In the genomic region with DNA sequence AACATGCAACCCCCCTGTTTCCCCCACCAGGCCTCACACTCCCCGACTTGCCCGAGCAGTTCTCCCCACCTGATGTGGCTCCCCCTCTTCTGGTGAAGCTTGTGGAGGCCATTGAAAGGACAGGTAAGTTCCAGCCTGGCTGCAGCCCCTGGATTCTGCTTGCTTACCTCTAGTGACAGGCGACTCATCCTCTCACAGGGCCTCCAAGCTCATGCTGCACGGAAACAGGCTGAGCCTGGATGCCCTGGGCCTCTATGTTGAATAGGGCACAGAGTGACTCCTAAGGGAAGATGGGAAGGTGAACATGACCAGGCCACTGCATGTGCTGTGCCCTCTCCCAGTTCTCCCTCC, we compare ENCODE assay signal across 8 cellular contexts. TPM values are rescaled to one million over a fixed set of nuclear protein-coding genes. Genes with fewer than 3 reads are reported as not detected.
DNase-seq lines count a peak whose midpoint lies in the region; ATAC-seq and TF ChIP-seq lines count a peak whose summit lies in the region.

No MANE protein-coding gene starts in this region.

- peak overlapping the region; percentile 84 for H3K27ac Mint-ChIP-seq in activated T-helper 1 cell treated with anti-CD3 and anti-CD28 coated beads, Interleukin-12 subunit alpha, Interleukin-12 subunit beta, Interleukin-2, Interleukin-4 antibody, amounts not matched to agents 30 ng/mL and 10 ng/mL and 1 ng/mL, durations not matched to agents 14 hours and 24 hours and 36 hours
- no peak overlapping the region for H3K27ac Mint-ChIP-seq in memory B cell

- no peak for TF ChIP-seq CTCF in heart right ventricle (IDR thresholded peaks at IDR 0.05)
- no peak for TF ChIP-seq CTCF in uterus (IDR thresholded peaks at IDR 0.05)

- peaks cover 0 to 47% (median 8%) of the 10 kb centered on the region in 9 donors for H3K36me3 ChIP-seq in heart right ventricle
- no peaks in the 10 kb centered on the region for H3K36me3 ChIP-seq in uterus

- H3K27me3 ChIP-seq in heart right ventricle (no peaks in the 10 kb centered on the region), uterus (no peaks in the 10 kb centered on the region)

- no peak for TF ChIP-seq POLR2A in uterus (IDR thresholded peaks at IDR 0.05)

- WGBS in heart right ventricle, 2 donors, result 84 to 86% methylated on average over 4 of the region's 4 CpGs

- no peaks in the 10 kb centered on the region for H3K9me3 Mint-ChIP-seq in activated T-helper 1 cell treated with anti-CD3 and anti-CD28 coated beads, Interleukin-12 subunit alpha, Interleukin-12 subunit beta, Interleukin-2, Interleukin-4 antibody, amounts not matched to agents 30 ng/mL and 10 ng/mL and 1 ng/mL, durations not matched to agents 14 hours and 24 hours and 36 hours
- H3K9me3 Mint-ChIP-seq in memory B cell, result no peaks in the 10 kb centered on the region

- peak overlapping the region; percentile 57 to 89 (median 83) for H3K27ac ChIP-seq in heart right ventricle
- H3K27ac ChIP-seq in uterus, result peak overlapping the region; percentile 82 to 89

- H3K4me1 ChIP-seq in heart right ventricle (peaks cover 21 to 48% (median 39%) of the 10 kb centered on the region in 9 donors), uterus (peaks cover 0 to 33% of the 10 kb centered on the region in 2 donors)

- intact Hi-C loops in heart right ventricle (cut with DNase I), result loop anchor here in 3 of 10 donors (5.0 to 10.0 kb wide), 3 partner anchors 43 to 48 kb away; no protein-coding TSS in a partner anchor
- intact Hi-C loops in left cardiac atrium (cut with DNase I), result loop anchor here in 1 of 2 donors (10.0 kb wide), 1 partner anchor 46 kb away; no protein-coding TSS in a partner anchor
- intact Hi-C loops in activated T-helper 1 cell treated with anti-CD3 and anti-CD28 coated beads, Interleukin-12 subunit alpha, Interleukin-12 subunit beta, Interleukin-2, Interleukin-4 antibody, amounts not matched to agents 30 ng/mL and 10 ng/mL and 1 ng/mL, durations not matched to agents 14 hours and 24 hours and 36 hours (cut with micrococcal nuclease), result loop anchor here (5.0 kb wide), 1 partner anchor 92 kb away; no protein-coding TSS in a partner anchor
- intact Hi-C loops in uterus (cut with DNase I; ENCODE audit: low total_unique reads), result loop anchor here (5.0 kb wide), 1 partner anchor 43 kb away; no protein-coding TSS in a partner anchor

- peak overlapping the region in 5 of 10 donors; percentile 32 to 58 (median 47) for H3K4me3 ChIP-seq in heart right ventricle
- H3K4me3 ChIP-seq in uterus, result peak overlapping the region in 1 of 2 donors; percentile 13

- H3K27me3 Mint-ChIP-seq in activated T-helper 1 cell treated with anti-CD3 and anti-CD28 coated beads, Interleukin-12 subunit alpha, Interleukin-12 subunit beta, Interleukin-2, Interleukin-4 antibody, amounts not matched to agents 30 ng/mL and 10 ng/mL and 1 ng/mL, durations not matched to agents 14 hours and 24 hours and 36 hours (ENCODE audit: insufficient read depth), result no peaks in the 10 kb centered on the region
- H3K27me3 Mint-ChIP-seq in memory B cell, result no peaks in the 10 kb centered on the region

- H3K4me3 Mint-ChIP-seq in activated T-helper 1 cell treated with anti-CD3 and anti-CD28 coated beads, Interleukin-12 subunit alpha, Interleukin-12 subunit beta, Interleukin-2, Interleukin-4 antibody, amounts not matched to agents 30 ng/mL and 10 ng/mL and 1 ng/mL, durations not matched to agents 14 hours and 24 hours and 36 hours, result peak overlapping the region; percentile 72
- H3K4me3 Mint-ChIP-seq in memory B cell, result peak overlapping the region; percentile 74

- peaks cover 8% of the 10 kb centered on the region for H3K36me3 Mint-ChIP-seq in activated T-helper 1 cell treated with anti-CD3 and anti-CD28 coated beads, Interleukin-12 subunit alpha, Interleukin-12 subunit beta, Interleukin-2, Interleukin-4 antibody, amounts not matched to agents 30 ng/mL and 10 ng/mL and 1 ng/mL, durations not matched to agents 14 hours and 24 hours and 36 hours (ENCODE audit: low read depth)
- peaks cover 2% of the 10 kb centered on the region for H3K36me3 Mint-ChIP-seq in memory B cell

- DNase-seq in heart right ventricle, result no peak
- no peak for DNase-seq in left cardiac atrium
- DNase-seq in activated T-helper 1 cell treated with anti-CD3 and anti-CD28 coated beads, Interleukin-12 subunit alpha, Interleukin-12 subunit beta, Interleukin-2, Interleukin-4 antibody, amounts not matched to agents 30 ng/mL and 10 ng/mL and 1 ng/mL, durations not matched to agents 14 hours and 24 hours and 36 hours (ENCODE audit: low spot score), result no peak
- no peak for DNase-seq in memory B cell (ENCODE audit: low spot score in 2 of 2)
- DNase-seq in uterus, result no peak
- no peak for DNase-seq in NCI-H524 treated with DMSO at 0.1 percent for 48 hours (lab: John Stamatoyannopoulos, UW)
- DNase-seq in NCI-H1105 treated with DMSO at 0.1 percent for 48 hours (lab: John Stamatoyannopoulos, UW), result no peak
- DNase-seq in stimulated activated CD4-positive, alpha-beta T cell treated with anti-CD3 and anti-CD28 coated beads, Interleukin-1b, Interleukin-23, amount 100 ng/mL, for 48 hours, result no peak

- H3K4me1 Mint-ChIP-seq in activated T-helper 1 cell treated with anti-CD3 and anti-CD28 coated beads, Interleukin-12 subunit alpha, Interleukin-12 subunit beta, Interleukin-2, Interleukin-4 antibody, amounts not matched to agents 30 ng/mL and 10 ng/mL and 1 ng/mL, durations not matched to agents 14 hours and 24 hours and 36 hours (ENCODE audit: low read depth), result peaks cover 5% of the 10 kb centered on the region
- peaks cover 11% of the 10 kb centered on the region for H3K4me1 Mint-ChIP-seq in memory B cell

- ATAC-seq in heart right ventricle (peak in 3 of 8 donors; percentile 25 to 30 (median 28)), left cardiac atrium (no peak), memory B cell (ENCODE audit: low read depth) (no peak)

- H3K9me3 ChIP-seq in heart right ventricle (no peaks in the 10 kb centered on the region), uterus (no peaks in the 10 kb centered on the region)

RNA-seq across cellular contexts. Expression of gene PIK3R2, which starts 7.5 kb away (rescaled TPM):
- total RNA-seq in heart right ventricle (10 to 100 TPM; 15.7 to 29.1 (median 22.3) TPM), left cardiac atrium (10 to 100 TPM; 22.1 to 24.5 TPM), uterus (10 to 100 TPM; 17.2 to 39.4 (median 29.7) TPM)
- polyA plus RNA-seq in heart right ventricle, result 1 to 10 TPM; 2.3 to 6.7 TPM
- 14.7 and 15.6 TPM in 2 replicates for total RNA-seq in activated T-helper 1 cell treated with anti-CD3 and anti-CD28 coated beads, Interleukin-12 subunit alpha, Interleukin-12 subunit beta, Interleukin-2, Interleukin-4 antibody, amounts not matched to agents 30 ng/mL and 10 ng/mL and 1 ng/mL, durations not matched to agents 14 hours and 24 hours and 36 hours

RNA-seq across cellular contexts. Expression of gene IFI30, which starts 13.2 kb away (rescaled TPM):
- total RNA-seq in heart right ventricle (100 to 1,000 TPM in 1 of 10 donors, 10 to 100 TPM in 7, 1 to 10 TPM in 2; 6.5 to 241 (median 11.9) TPM), left cardiac atrium (10 to 100 TPM; 43.7 to 68.9 TPM), uterus (10 to 100 TPM in 2 of 4 donors, 1 to 10 TPM in 2; 4.1 to 17.4 (median 11.4) TPM)
- 10 to 100 TPM in 1 of 2 donors, 1 to 10 TPM in 1; 9.7 to 31.2 TPM for polyA plus RNA-seq in heart right ventricle
- 45.3 and 49.9 TPM in 2 replicates for total RNA-seq in activated T-helper 1 cell treated with anti-CD3 and anti-CD28 coated beads, Interleukin-12 subunit alpha, Interleukin-12 subunit beta, Interleukin-2, Interleukin-4 antibody, amounts not matched to agents 30 ng/mL and 10 ng/mL and 1 ng/mL, durations not matched to agents 14 hours and 24 hours and 36 hours

RNA-seq across cellular contexts. Expression of gene MPV17L2, which starts 32.6 kb away (rescaled TPM):
- 10 to 100 TPM; 10.6 to 16.5 (median 14.5) TPM for total RNA-seq in heart right ventricle
- 10 to 100 TPM; 23.0 to 61.9 TPM for polyA plus RNA-seq in heart right ventricle
- 10 to 100 TPM in 1 of 2 donors, 1 to 10 TPM in 1; 8.7 to 13.4 TPM for total RNA-seq in left cardiac atrium
- total RNA-seq in activated T-helper 1 cell treated with anti-CD3 and anti-CD28 coated beads, Interleukin-12 subunit alpha, Interleukin-12 subunit beta, Interleukin-2, Interleukin-4 antibody, amounts not matched to agents 30 ng/mL and 10 ng/mL and 1 ng/mL, durations not matched to agents 14 hours and 24 hours and 36 hours, result 19.2 and 23.3 TPM in 2 replicates
- 10 to 100 TPM in 3 of 4 donors, 1 to 10 TPM in 1; 5.2 to 19.7 (median 11.1) TPM for total RNA-seq in uterus

RNA-seq across cellular contexts. Expression of gene RAB3A, which starts 43.4 kb away (rescaled TPM):
- total RNA-seq in heart right ventricle, result 10 to 100 TPM; 24.1 to 36.3 (median 31.4) TPM
- polyA plus RNA-seq in heart right ventricle, result 10 to 100 TPM in 1 of 2 donors, 1 to 10 TPM in 1; 7.8 to 16.7 TPM
- total RNA-seq in left cardiac atrium, result 10 to 100 TPM; 23.8 to 29.2 TPM
- 7.2 and 11.0 TPM in 2 replicates for total RNA-seq in activated T-helper 1 cell treated with anti-CD3 and anti-CD28 coated beads, Interleukin-12 subunit alpha, Interleukin-12 subunit beta, Interleukin-2, Interleukin-4 antibody, amounts not matched to agents 30 ng/mL and 10 ng/mL and 1 ng/mL, durations not matched to agents 14 hours and 24 hours and 36 hours
- 1 to 10 TPM in 1 of 4 donors, under 1 TPM in 2, not detected in 1; 0.69 to 3.8 (median 0.77) TPM for total RNA-seq in uterus
